8 cellular contexts compared by ENCODE assay signal in the genomic region with DNA sequence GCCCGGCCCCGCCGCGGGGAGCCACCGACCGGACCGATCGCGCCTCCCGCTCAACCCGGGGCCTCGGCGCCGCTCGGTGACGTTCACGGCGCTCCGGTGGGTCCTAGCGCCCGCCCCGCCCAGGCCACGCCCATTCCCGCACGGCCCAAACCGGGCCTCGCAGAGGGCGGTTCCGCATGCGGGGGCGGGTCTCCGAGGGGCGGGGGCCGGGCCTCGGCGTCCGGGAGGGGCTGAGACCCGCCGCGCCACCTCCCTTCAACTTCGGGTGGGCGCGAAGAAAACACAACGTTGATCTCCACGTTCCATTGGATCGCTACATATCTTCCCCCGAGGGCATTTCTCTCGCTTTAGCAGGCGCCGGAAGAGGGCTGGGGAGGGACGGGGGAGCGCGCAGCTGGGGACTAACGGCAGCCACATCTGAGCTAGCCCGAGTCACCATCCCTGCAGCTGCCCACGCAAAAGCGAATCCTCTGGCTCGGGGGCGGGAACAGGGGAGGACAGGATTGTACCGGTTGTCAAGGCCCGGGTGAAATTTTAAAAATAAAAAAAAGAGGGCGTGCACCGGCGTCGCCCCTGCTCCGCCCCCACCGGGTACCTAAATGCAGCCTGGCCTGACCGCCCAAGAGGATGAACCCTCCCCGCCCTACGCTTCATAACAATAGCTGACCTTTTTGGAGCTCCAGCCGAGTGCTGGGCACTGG. TPM values are rescaled to one million over a fixed set of nuclear protein-coding genes. Genes with fewer than 3 reads are reported as not detected.
DNase-seq lines count a peak whose midpoint lies in the region; ATAC-seq, FAIRE-seq and TF ChIP-seq lines count a peak whose summit lies in the region.

A gene (minus strand): TSS at position 78 of the 701 bp plus-strand sequence. CDS start 547 bp downstream, outside the sequence.

- DNase-seq in NCI-H2196 treated with DMSO at 0.1 percent for 48 hours (lab: John Stamatoyannopoulos, UW; ENCODE audit: unreplicated experiment) (peak; percentile 88), kidney (peak; percentile 96)
- peak; percentile 78 to 80 for DNase-seq in central memory CD8-positive, alpha-beta T cell (ENCODE audit: low spot score in 2 of 2)
- DNase-seq in stimulated activated CD4-positive, alpha-beta T cell treated with anti-CD3 and anti-CD28 coated beads, Interleukin-12 subunit alpha, Interleukin-12 subunit beta, amount 100 ng/mL, for 48 hours (ENCODE audit: low read depth in 2 of 3, low spot score in 1 of 3) = peak; percentile 76 to 90 (median 87)

- H3K36me3 Mint-ChIP-seq in central memory CD8-positive, alpha-beta T cell (ENCODE audit: insufficient read depth) = peaks cover 5% of the 10 kb centered on the region

- H3K9me3 ChIP-seq in kidney (ENCODE audit: control insufficient read depth in 1 of 2, low read length in 2 of 2) = no peaks in the 10 kb centered on the region

- H3K9ac ChIP-seq in kidney (ENCODE audit: low read length in 2 of 2) = peak within 1 kb of the TSS; percentile 69 to 88

- peak; percentile 68 for ATAC-seq in GM18517 (IDR thresholded peaks at IDR 0.05; ENCODE audit: unreplicated experiment)
- peak; percentile 86 for ATAC-seq in HG03025 (IDR thresholded peaks at IDR 0.05; ENCODE audit: low FRiP score, unreplicated experiment)
- peak; percentile 94 for ATAC-seq in activated CD4-positive, CD25-positive, alpha-beta regulatory T cell treated with anti-CD3 and anti-CD28 coated beads, Interleukin-2, amount 50 U/mL, for 24 hours
- ATAC-seq in central memory CD8-positive, alpha-beta T cell (replicated peaks; ENCODE audit: extremely low read depth, poor library complexity, severe bottlenecking) = peak; percentile 94

- intact Hi-C loops in kidney (cut with DNase I) = no loop called here

- H3K4me3 ChIP-seq in kidney (ENCODE audit: low read length in 2 of 2) = peak within 1 kb of the TSS; percentile 78 to 79

- H3K27ac Mint-ChIP-seq in central memory CD8-positive, alpha-beta T cell (ENCODE audit: low read depth) = peak within 1 kb of the TSS; percentile 59

- H3K4me3 Mint-ChIP-seq in central memory CD8-positive, alpha-beta T cell = peak within 1 kb of the TSS; percentile 84

- TF ChIP-seq CTCF in kidney (IDR thresholded peaks at IDR 0.05; ENCODE audit: borderline replicate concordance, extremely low read depth, insufficient read depth) = peak; percentile 17

- peak within 1 kb of the TSS; percentile 32 to 51 for H3K27ac ChIP-seq in kidney (ENCODE audit: low read depth in 2 of 2, low read length in 2 of 2)

- no peaks in the 10 kb centered on the region for H3K27me3 Mint-ChIP-seq in central memory CD8-positive, alpha-beta T cell

- peaks cover 0 to 6% of the 10 kb centered on the region in 2 donors for H3K4me1 ChIP-seq in kidney (ENCODE audit: control insufficient read depth in 1 of 2, insufficient read depth in 1 of 2, low read depth in 1 of 2, low read length in 2 of 2)

- peaks cover 0 to 2% of the 10 kb centered on the region in 2 donors for H3K36me3 ChIP-seq in kidney (ENCODE audit: control insufficient read depth in 1 of 2, insufficient read depth in 2 of 2, low read length in 2 of 2)

- FAIRE-seq in A204.1 (lab: Jason Lieb, UNC) (peak; percentile 65), kidney (lab: Jason Lieb, UNC) (no peak)

- peaks cover 20% of the 10 kb centered on the region for H3K4me1 Mint-ChIP-seq in central memory CD8-positive, alpha-beta T cell

- H3K9me3 Mint-ChIP-seq in central memory CD8-positive, alpha-beta T cell = no peaks in the 10 kb centered on the region

RNA-seq across cellular contexts. Expression of the gene that starts here (rescaled TPM):
- total RNA-seq in kidney = 36.8 TPM
- polyA plus RNA-seq in kidney (ENCODE audit: insufficient read depth, low read depth, low replicate concordance) = 51.7 TPM

Comparison
In these comparisons a context has a peak if more than half of its experiments do, and no peak if none do; other contexts are left out.
1. Peak in every context shown above with its lines: DNase-seq, ATAC-seq, H3K4me3 ChIP-seq and H3K27ac ChIP-seq.